In the genomic region with DNA sequence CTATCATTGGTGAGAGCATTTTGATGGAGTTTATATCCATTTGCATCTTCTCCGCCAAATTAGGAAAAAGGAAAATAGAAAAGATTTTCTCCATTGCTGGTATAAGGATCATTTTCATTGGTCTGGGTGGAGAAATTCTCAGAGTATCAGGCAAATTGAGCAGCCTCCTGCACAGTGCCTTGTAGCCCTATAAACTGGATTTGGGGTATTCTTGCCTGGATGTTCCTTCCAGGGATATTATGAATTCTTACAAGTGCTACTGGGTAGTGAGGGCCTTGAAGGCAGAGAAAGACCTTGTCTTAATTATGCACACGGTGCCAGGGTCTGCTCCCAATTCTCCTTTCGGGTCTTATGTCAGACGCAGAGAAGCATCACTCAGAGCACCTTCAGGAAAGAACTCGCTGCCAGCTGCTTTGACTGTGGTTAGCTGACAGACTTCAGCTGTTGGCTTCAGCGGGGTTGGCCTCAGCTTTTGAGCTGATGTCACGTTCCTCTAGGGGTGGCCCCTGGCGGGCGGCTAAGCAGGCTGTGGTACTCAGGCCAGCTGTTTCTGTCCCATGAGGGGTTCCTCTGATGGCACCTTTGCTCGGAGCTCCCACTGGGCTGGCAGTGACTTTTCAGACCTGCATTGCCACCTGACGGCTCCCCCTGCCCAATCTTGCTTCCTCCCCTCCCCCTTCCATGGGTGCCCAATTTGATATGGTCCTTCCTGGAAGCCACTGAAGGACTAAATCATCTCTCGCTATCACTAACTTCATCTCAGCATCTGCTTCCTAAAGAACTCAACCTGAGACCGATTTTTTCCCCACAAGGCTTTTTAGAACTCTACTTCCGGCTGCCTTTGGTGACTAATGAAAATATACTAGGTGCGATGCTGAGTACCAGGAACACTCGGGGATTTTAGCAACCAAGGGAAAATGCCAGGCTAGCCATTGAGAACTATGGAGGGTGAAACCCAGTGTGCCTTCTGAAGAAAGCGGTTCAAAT, we compare ENCODE assay signal across 8 cellular contexts.
DNase-seq lines count a peak whose midpoint lies in the region; ATAC-seq and TF ChIP-seq lines count a peak whose summit lies in the region.

No MANE protein-coding gene starts in this region.

- 0 out of 22 replicates have a peak, but pooled peaks cover 0 to 2% (median 0%) of the 10 kb centered on the region in 11 experiments for H3K9me3 ChIP-seq in BLaER1 treated with 17β-estradiol and CSF1 and Interleukin-3, amounts not matched to agents 10 nM and 100 nM (replicated peaks in 1 of 11)

- H3K4me3 ChIP-seq in BLaER1 treated with 17β-estradiol and CSF1 and Interleukin-3, amounts not matched to agents 10 nM and 100 nM, result no peak overlapping the region

- peak; percentile 58 for DNase-seq in activated T-cell treated with anti-CD3 and anti-CD28 coated beads for 48 hours (ENCODE audit: low read depth)
- DNase-seq in stimulated activated CD4-positive, alpha-beta T cell treated with anti-CD3 and anti-CD28 coated beads, Interleukin-12 subunit alpha, Interleukin-12 subunit beta, amount 100 ng/mL, for 24 hours (ENCODE audit: low read depth in 2 of 2), result peak; percentile 22 to 37
- DNase-seq in AG08395 (ENCODE audit: low spot score), result no peak
- no peak for DNase-seq in retina

- H3K27ac ChIP-seq in BLaER1 treated with 17β-estradiol and CSF1 and Interleukin-3, amounts not matched to agents 10 nM and 100 nM, result no peak overlapping the region

- H3K36me3 ChIP-seq in BLaER1 treated with 17β-estradiol and CSF1 and Interleukin-3, amounts not matched to agents 10 nM and 100 nM, result no peaks in the 10 kb centered on the region

- no peak overlapping the region for H3K9ac ChIP-seq in BLaER1 treated with 17β-estradiol and CSF1 and Interleukin-3, amounts not matched to agents 10 nM and 100 nM

- ATAC-seq in GM21367 (IDR thresholded peaks at IDR 0.05; ENCODE audit: unreplicated experiment), result peak; percentile 92
- peak; percentile 72 for ATAC-seq in HG03575 (IDR thresholded peaks at IDR 0.05; ENCODE audit: extremely low read depth, insufficient number of reproducible peaks, low FRiP score, unreplicated experiment)
- ATAC-seq in SK-N-SH treated with all-trans-retinoic acid at 6 μM for 48 hours, result no peak

- H3K4me1 ChIP-seq in BLaER1 treated with 17β-estradiol and CSF1 and Interleukin-3, amounts not matched to agents 10 nM and 100 nM, result peaks cover 11 to 33% (median 19%) of the 10 kb centered on the region in 10 experiments; a peak in 17 of 20 replicates

- H3K4me2 ChIP-seq in BLaER1 treated with 17β-estradiol and CSF1 and Interleukin-3, amounts not matched to agents 10 nM and 100 nM, result peak overlapping the region; percentile 22 to 69 (median 54)

- H3K27me3 ChIP-seq in BLaER1 treated with 17β-estradiol and CSF1 and Interleukin-3, amounts not matched to agents 10 nM and 100 nM, result no peaks in the 10 kb centered on the region

- no peaks in the 10 kb centered on the region for H4K20me1 ChIP-seq in BLaER1 treated with 17β-estradiol and CSF1 and Interleukin-3, amounts not matched to agents 10 nM and 100 nM

TF ChIP-seq in SK-N-SH treated with all-trans-retinoic acid at 6 μM for 48 hours, 23 proteins besides CTCF, POLR2A, EP300 and RAD21:
- TF ChIP-seq ZNF8 (CRISPR knock-in tag; IDR thresholded peaks at IDR 0.05), result no peak
- TF ChIP-seq ZFP3 (CRISPR knock-in tag; IDR thresholded peaks at IDR 0.05), result no peak
- TF ChIP-seq, protein P1, sequence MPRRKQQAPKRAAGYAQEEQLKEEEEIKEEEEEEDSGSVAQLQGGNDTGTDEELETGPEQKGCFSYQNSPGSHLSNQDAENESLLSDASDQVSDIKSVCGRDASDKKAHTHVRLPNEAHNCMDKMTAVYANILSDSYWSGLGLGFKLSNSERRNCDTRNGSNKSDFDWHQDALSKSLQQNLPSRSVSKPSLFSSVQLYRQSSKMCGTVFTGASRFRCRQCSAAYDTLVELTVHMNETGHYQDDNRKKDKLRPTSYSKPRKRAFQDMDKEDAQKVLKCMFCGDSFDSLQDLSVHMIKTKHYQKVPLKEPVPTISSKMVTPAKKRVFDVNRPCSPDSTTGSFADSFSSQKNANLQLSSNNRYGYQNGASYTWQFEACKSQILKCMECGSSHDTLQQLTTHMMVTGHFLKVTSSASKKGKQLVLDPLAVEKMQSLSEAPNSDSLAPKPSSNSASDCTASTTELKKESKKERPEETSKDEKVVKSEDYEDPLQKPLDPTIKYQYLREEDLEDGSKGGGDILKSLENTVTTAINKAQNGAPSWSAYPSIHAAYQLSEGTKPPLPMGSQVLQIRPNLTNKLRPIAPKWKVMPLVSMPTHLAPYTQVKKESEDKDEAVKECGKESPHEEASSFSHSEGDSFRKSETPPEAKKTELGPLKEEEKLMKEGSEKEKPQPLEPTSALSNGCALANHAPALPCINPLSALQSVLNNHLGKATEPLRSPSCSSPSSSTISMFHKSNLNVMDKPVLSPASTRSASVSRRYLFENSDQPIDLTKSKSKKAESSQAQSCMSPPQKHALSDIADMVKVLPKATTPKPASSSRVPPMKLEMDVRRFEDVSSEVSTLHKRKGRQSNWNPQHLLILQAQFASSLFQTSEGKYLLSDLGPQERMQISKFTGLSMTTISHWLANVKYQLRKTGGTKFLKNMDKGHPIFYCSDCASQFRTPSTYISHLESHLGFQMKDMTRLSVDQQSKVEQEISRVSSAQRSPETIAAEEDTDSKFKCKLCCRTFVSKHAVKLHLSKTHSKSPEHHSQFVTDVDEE (CRISPR knock-in tag; IDR thresholded peaks at IDR 0.05), result no peak
- TF ChIP-seq OSR1 (CRISPR knock-in tag; IDR thresholded peaks at IDR 0.05), result no peak

Comparison
In these comparisons a context has a peak if more than half of its experiments do, and no peak if none do; other contexts are left out.
1. DNase-seq: peak in activated T-cell treated with anti-CD3 and anti-CD28 coated beads for 48 hours (single experiment) and stimulated activated CD4-positive, alpha-beta T cell treated with anti-CD3 and anti-CD28 coated beads, Interleukin-12 subunit alpha, Interleukin-12 subunit beta, amount 100 ng/mL, for 24 hours (2 of 2); none in AG08395 (single experiment) and retina (single experiment).